Comparison of ENCODE assay signal across 1 cellular context in genomic region chr1:202624781-202625108, GRCh38.
TF ChIP-seq lines count a peak whose summit lies in the region.

No MANE protein-coding gene starts in this region.

TF ChIP-seq in HEK293, 187 proteins besides CTCF, POLR2A, EP300 and RAD21 (continued from another document and continues in another):
- TF ChIP-seq ZNF280D (tag by site-specific recombination; IDR thresholded peaks at IDR 0.05) (no peak), YY1 (tag by site-specific recombination; IDR thresholded peaks at IDR 0.05) (no peak), ZNF639 (tag by site-specific recombination; IDR thresholded peaks at IDR 0.05) (no peak), ZNF629 (tag by site-specific recombination; IDR thresholded peaks at IDR 0.05) (no peak), ZNF184 (tag by site-specific recombination; IDR thresholded peaks at IDR 0.05) (no peak), GFI1B (tag by site-specific recombination; IDR thresholded peaks at IDR 0.05) (no peak), ZNF473 (tag by site-specific recombination; IDR thresholded peaks at IDR 0.05) (peak; percentile 81), ZNF670 (tag by site-specific recombination; IDR thresholded peaks at IDR 0.05; ENCODE audit: low read depth) (0 out of 2 replicates have a peak, but pooled peaks have one; percentile 24), ZNF266 (tag by site-specific recombination; IDR thresholded peaks at IDR 0.05; ENCODE audit: low read depth) (peak; percentile 17; the same call in 1 of the 2 replicates), ZNF362 (tag by site-specific recombination; IDR thresholded peaks at IDR 0.05) (no peak), KLF8 (tag by site-specific recombination; IDR thresholded peaks at IDR 0.05) (no peak), ZBTB20 (tag by site-specific recombination; IDR thresholded peaks at IDR 0.05) (no peak; the same call in 1 of the 2 replicates), ZSCAN23 (tag by site-specific recombination; IDR thresholded peaks at IDR 0.05) (no peak), ZNF311 (tag by site-specific recombination; IDR thresholded peaks at IDR 0.05; ENCODE audit: borderline replicate concordance) (peak; percentile 24; the same call in 1 of the 2 replicates), ZNF513 (tag by site-specific recombination; IDR thresholded peaks at IDR 0.05) (no peak), ZNF561 (tag by site-specific recombination; IDR thresholded peaks at IDR 0.05; ENCODE audit: borderline replicate concordance) (no peak), ZSCAN4 (tag by site-specific recombination; IDR thresholded peaks at IDR 0.05) (0 out of 2 replicates have a peak, but pooled peaks have one; percentile 11), ZNF114 (tag by site-specific recombination; IDR thresholded peaks at IDR 0.05) (no peak), HIC1 (tag by site-specific recombination; IDR thresholded peaks at IDR 0.05) (no peak), ZXDB (tag by site-specific recombination; IDR thresholded peaks at IDR 0.05) (no peak), SCRT2 (tag by site-specific recombination; IDR thresholded peaks at IDR 0.05) (no peak), ZNF10 (tag by site-specific recombination; IDR thresholded peaks at IDR 0.05) (no peak), GLI2 (tag by site-specific recombination; IDR thresholded peaks at IDR 0.05; ENCODE audit: borderline replicate concordance, low read depth) (no peak), GLIS2 (tag by site-specific recombination; IDR thresholded peaks at IDR 0.05) (no peak), ZNF518A (tag by site-specific recombination; conservative IDR thresholded peaks at IDR 0.05; ENCODE audit: low read depth) (no peak), ZNF776 (tag by site-specific recombination; IDR thresholded peaks at IDR 0.05; ENCODE audit: borderline replicate concordance) (peak; percentile 68; the same call in 1 of the 2 replicates), FEZF1 (tag by site-specific recombination; IDR thresholded peaks at IDR 0.05) (no peak), BCL11A (tag by site-specific recombination; IDR thresholded peaks at IDR 0.05; ENCODE audit: low read depth) (no peak), ZNF843 (tag by site-specific recombination; IDR thresholded peaks at IDR 0.05) (peak; percentile 9; the same call in 1 of the 2 replicates), ZNF146 (tag by site-specific recombination; IDR thresholded peaks at IDR 0.05) (no peak), ZBTB10 (tag by site-specific recombination; IDR thresholded peaks at IDR 0.05) (no peak; the same call in none of the 2 replicates), ZNF148 (tag by site-specific recombination; IDR thresholded peaks at IDR 0.05; ENCODE audit: borderline replicate concordance) (peak; percentile 62; the same call in 1 of the 2 replicates)
